8 cellular contexts compared by ENCODE assay signal in the genomic region with DNA sequence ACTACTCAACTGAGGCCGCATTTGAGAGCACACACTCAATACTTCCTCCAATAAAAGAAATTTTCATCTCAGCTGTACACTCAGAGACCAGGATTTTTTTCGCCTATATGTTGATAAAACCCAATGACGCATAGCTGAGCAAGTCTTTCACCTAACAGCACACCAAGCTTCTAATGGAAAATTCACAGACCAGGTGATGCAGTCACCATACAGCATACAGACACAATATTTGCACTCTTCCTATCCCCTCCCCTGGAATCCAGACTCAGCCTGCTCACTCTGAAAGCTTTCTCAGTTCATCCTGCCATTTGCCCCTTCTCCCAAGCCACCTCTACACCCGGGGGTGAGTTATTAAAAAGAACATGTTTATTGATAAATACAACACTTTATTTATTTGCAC. TPM values are rescaled to one million over a fixed set of nuclear protein-coding genes. Genes with fewer than 3 reads are reported as not detected.
DNase-seq lines count a peak whose midpoint lies in the region; ATAC-seq and TF ChIP-seq lines count a peak whose summit lies in the region.

No MANE protein-coding gene starts in this region.

- H3K4me1 ChIP-seq in HCT116 (ENCODE audit: control insufficient read depth in 1 of 2, insufficient read depth in 2 of 2, low read length in 2 of 2) (peaks cover 9 to 22% of the 10 kb centered on the region in 2 experiments; a peak in 2 of 4 replicates), endocrine pancreas (ENCODE audit: control insufficient read depth, insufficient read depth, low read length) (peaks cover 13% of the 10 kb centered on the region), neutrophil (ENCODE audit: control insufficient read depth in 1 of 2, insufficient read depth in 1 of 2, low read depth in 1 of 2, low read length in 1 of 2) (peaks cover 21 to 23% of the 10 kb centered on the region in 2 experiments)

- H3K27me3 ChIP-seq in HCT116 (ENCODE audit: insufficient read depth, low read length) = no peaks in the 10 kb centered on the region
- no peaks in the 10 kb centered on the region for H3K27me3 ChIP-seq in endocrine pancreas (ENCODE audit: control insufficient read depth, insufficient read depth, low read length)
- no peaks in the 10 kb centered on the region for H3K27me3 ChIP-seq in neutrophil

- H3K36me3 Mint-ChIP-seq in CD14-positive monocyte = peaks cover 8 to 18% of the 10 kb centered on the region in 2 donors

- intact Hi-C loops in CD14-positive monocyte (cut with micrococcal nuclease) (loop anchor here (10.0 kb wide), 2 partner anchors 96 to 1476 kb away; partner anchors contain the start of genes DPH3 (in 1 of the 2) and OXNAD1 (in 1 of the 2)), HCT116 (cut with micrococcal nuclease) (loop anchor here (5.0 kb wide), 1 partner anchor 103 kb away; no protein-coding TSS in a partner anchor)

- no TSS peak for BruUV-seq in HCT116 (replicated peaks; lab: Mats Ljungman, UMichigan)

- H2AFZ ChIP-seq in HCT116 (ENCODE audit: low read depth, low read length, poor library complexity, severe bottlenecking) = no peak overlapping the region

- no peak for ATAC-seq in HCT116
- no peak for ATAC-seq in HG02571 (IDR thresholded peaks at IDR 0.05; ENCODE audit: unreplicated experiment)
- no peak for ATAC-seq in HG03159 (IDR thresholded peaks at IDR 0.05; ENCODE audit: unreplicated experiment)
- ATAC-seq in HG03439 (IDR thresholded peaks at IDR 0.05; ENCODE audit: unreplicated experiment) = no peak

- H3K27ac Mint-ChIP-seq in CD14-positive monocyte = peak overlapping the region in 5 of 7 donors; percentile 47 to 94 (median 77)

- POLR2A ChIA-PET in HCT116 (lab: Charles Lee) = no interaction called here
- POLR2A ChIA-PET in RWPE1 (lab: Yijun Ruan, JAX; ENCODE audit: low non-redundant PET) = no interaction called here

- no peaks in the 10 kb centered on the region for H3K27me3 Mint-ChIP-seq in CD14-positive monocyte (ENCODE audit: low read depth in 3 of 3)

- H3K79me2 ChIP-seq in HCT116 (ENCODE audit: insufficient read depth, low read length) = peaks cover 54% of the 10 kb centered on the region

- peaks cover 44% of the 10 kb centered on the region for H3K4me1 Mint-ChIP-seq in CD14-positive monocyte

- TF ChIP-seq RAD21 in HCT116 (IDR thresholded peaks at IDR 0.05; ENCODE audit: low read depth) = no peak

- H3K9me3 ChIP-seq in HCT116 (ENCODE audit: control insufficient read depth in 1 of 2, insufficient read depth in 1 of 2, low read depth in 1 of 2, low read length in 2 of 2) (no peaks in the 10 kb centered on the region), endocrine pancreas (ENCODE audit: control insufficient read depth, low read length) (no peaks in the 10 kb centered on the region), neutrophil (no peaks in the 10 kb centered on the region)

- H4K20me1 ChIP-seq in HCT116 (ENCODE audit: insufficient read depth) = no peaks in the 10 kb centered on the region

- peak overlapping the region; percentile 80 for H3K4me2 ChIP-seq in HCT116 (ENCODE audit: low read length)

- H3K9me3 Mint-ChIP-seq in CD14-positive monocyte = peaks cover 0 to 1% (median 0%) of the 10 kb centered on the region in 7 donors

- no peaks in the 10 kb centered on the region for H3K9me2 ChIP-seq in HCT116 (ENCODE audit: insufficient read depth)

- H3K9ac ChIP-seq in HCT116 (ENCODE audit: low read length) = peak overlapping the region; percentile 95
- no peak overlapping the region for H3K9ac ChIP-seq in endocrine pancreas (ENCODE audit: control insufficient read depth, insufficient read depth, low read length)

- CTCF ChIA-PET in HCT116 (lab: Charles Lee) = no interaction called here
- CTCF ChIA-PET in RWPE1 (lab: Yijun Ruan, JAX) = no interaction called here

- H3K4me3 ChIP-seq in HCT116 (replicated peaks in 1 of 2; ENCODE audit: low read depth in 1 of 2, low read length in 2 of 2) (peak overlapping the region; percentile 62 to 70), endocrine pancreas (ENCODE audit: control insufficient read depth, insufficient read depth, low read length) (peak overlapping the region; percentile 87), neutrophil (ENCODE audit: low read depth in 1 of 2, low read length in 1 of 2) (no peak overlapping the region)

- peak overlapping the region; percentile 99; the same call in 1 of the 2 replicates for H3K27ac ChIP-seq in HCT116 (ENCODE audit: low read depth, low read length)
- no peak overlapping the region for H3K27ac ChIP-seq in RWPE1
- H3K27ac ChIP-seq in neutrophil = peak overlapping the region; percentile 96

- H3K36me3 ChIP-seq in HCT116 (ENCODE audit: control insufficient read depth in 1 of 2, insufficient read depth in 2 of 2, low read length in 2 of 2) (no peaks in the 10 kb centered on the region), endocrine pancreas (ENCODE audit: control insufficient read depth, insufficient read depth, low read length) (no peaks in the 10 kb centered on the region), neutrophil (no peaks in the 10 kb centered on the region)

- DNase-seq in CD14-positive monocyte (ENCODE audit: low spot score) = no peak
- no peak for DNase-seq in HCT116 (ENCODE audit: low read depth, low spot score)
- peak; percentile 53 for DNase-seq in RWPE1 (ENCODE audit: low spot score)

- peak overlapping the region in 1 of 2 donors; percentile 89 for H3K4me3 Mint-ChIP-seq in CD14-positive monocyte

- TF ChIP-seq POLR2A in HCT116 (IDR thresholded peaks at IDR 0.05; ENCODE audit: borderline replicate concordance, extremely low read depth, insufficient read depth, insufficient read length) = no peak

- RAD21 ChIA-PET in HCT116 (lab: Charles Lee; ENCODE audit: low non-redundant PET in 1 of 2, low total read pairs in 2 of 2, uncharacterized antibody in 2 of 2, unreplicated experiment in 2 of 2) = no interaction called here

- TF ChIP-seq CTCF in CD14-positive monocyte (IDR thresholded peaks at IDR 0.05) = no peak
- no peak for TF ChIP-seq CTCF in HCT116 (IDR thresholded peaks at IDR 0.05 in 2 of 3, conservative IDR thresholded peaks at IDR 0.05 in 1 of 3; ENCODE audit: borderline replicate concordance in 1 of 3, insufficient read depth in 1 of 3, low read depth in 2 of 3, low read length in 2 of 3)
- no peak for TF ChIP-seq CTCF in RWPE1 (conservative IDR thresholded peaks at IDR 0.05; ENCODE audit: low read depth)
- TF ChIP-seq CTCF in neutrophil (IDR thresholded peaks at IDR 0.05) = no peak

TF ChIP-seq in HCT116, 20 proteins besides CTCF, POLR2A, EP300 and RAD21 (continues in another document):
- TF ChIP-seq ZFX (IDR thresholded peaks at IDR 0.05) (no peak), YY1 (IDR thresholded peaks at IDR 0.05; ENCODE audit: extremely low read depth, insufficient replicate concordance, low read depth, low read length) (no peak), ZBTB33 (IDR thresholded peaks at IDR 0.05; ENCODE audit: extremely low read depth, insufficient replicate concordance, low read length) (no peak), CBX3 (IDR thresholded peaks at IDR 0.05; ENCODE audit: low read depth) (no peak), CEBPB (IDR thresholded peaks at IDR 0.05; ENCODE audit: low read depth) (no peak), POLR2AphosphoS5 (IDR thresholded peaks at IDR 0.05; ENCODE audit: low read depth, low read length) (no peak), ZNF274 (IDR thresholded peaks at IDR 0.05; ENCODE audit: low read depth, low read length) (no peak), EGR1 (IDR thresholded peaks at IDR 0.05; ENCODE audit: low read depth) (no peak), ELF1 (IDR thresholded peaks at IDR 0.05; ENCODE audit: borderline replicate concordance, low read depth) (no peak)
- TF ChIP-seq, protein P1, sequence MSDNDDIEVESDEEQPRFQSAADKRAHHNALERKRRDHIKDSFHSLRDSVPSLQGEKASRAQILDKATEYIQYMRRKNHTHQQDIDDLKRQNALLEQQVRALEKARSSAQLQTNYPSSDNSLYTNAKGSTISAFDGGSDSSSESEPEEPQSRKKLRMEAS (IDR thresholded peaks at IDR 0.05) = no peak
- TF ChIP-seq, protein P2, sequence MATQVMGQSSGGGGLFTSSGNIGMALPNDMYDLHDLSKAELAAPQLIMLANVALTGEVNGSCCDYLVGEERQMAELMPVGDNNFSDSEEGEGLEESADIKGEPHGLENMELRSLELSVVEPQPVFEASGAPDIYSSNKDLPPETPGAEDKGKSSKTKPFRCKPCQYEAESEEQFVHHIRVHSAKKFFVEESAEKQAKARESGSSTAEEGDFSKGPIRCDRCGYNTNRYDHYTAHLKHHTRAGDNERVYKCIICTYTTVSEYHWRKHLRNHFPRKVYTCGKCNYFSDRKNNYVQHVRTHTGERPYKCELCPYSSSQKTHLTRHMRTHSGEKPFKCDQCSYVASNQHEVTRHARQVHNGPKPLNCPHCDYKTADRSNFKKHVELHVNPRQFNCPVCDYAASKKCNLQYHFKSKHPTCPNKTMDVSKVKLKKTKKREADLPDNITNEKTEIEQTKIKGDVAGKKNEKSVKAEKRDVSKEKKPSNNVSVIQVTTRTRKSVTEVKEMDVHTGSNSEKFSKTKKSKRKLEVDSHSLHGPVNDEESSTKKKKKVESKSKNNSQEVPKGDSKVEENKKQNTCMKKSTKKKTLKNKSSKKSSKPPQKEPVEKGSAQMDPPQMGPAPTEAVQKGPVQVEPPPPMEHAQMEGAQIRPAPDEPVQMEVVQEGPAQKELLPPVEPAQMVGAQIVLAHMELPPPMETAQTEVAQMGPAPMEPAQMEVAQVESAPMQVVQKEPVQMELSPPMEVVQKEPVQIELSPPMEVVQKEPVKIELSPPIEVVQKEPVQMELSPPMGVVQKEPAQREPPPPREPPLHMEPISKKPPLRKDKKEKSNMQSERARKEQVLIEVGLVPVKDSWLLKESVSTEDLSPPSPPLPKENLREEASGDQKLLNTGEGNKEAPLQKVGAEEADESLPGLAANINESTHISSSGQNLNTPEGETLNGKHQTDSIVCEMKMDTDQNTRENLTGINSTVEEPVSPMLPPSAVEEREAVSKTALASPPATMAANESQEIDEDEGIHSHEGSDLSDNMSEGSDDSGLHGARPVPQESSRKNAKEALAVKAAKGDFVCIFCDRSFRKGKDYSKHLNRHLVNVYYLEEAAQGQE (IDR thresholded peaks at IDR 0.05; ENCODE audit: low read depth) = no peak

RNA-seq across cellular contexts. Expression of gene TBC1D5, which starts 1.7 kb away (rescaled TPM):
- 10 to 100 TPM; 21.0 to 35.3 TPM for polyA plus RNA-seq in CD14-positive monocyte
- total RNA-seq in HCT116 (2021; ENCODE audit: unreplicated experiment) = 33.9 TPM
- polyA plus RNA-seq in HCT116 (2012) = 12.3 and 13.0 TPM in 2 replicates

Comparison
In these comparisons a context has a peak if more than half of its experiments do, and no peak if none do; other contexts are left out.
1. H3K4me3 ChIP-seq: peak in HCT116 (2 of 2) and endocrine pancreas (single experiment); none in neutrophil (0 of 2).